1 cellular context compared by ENCODE assay signal in genomic region chr7:140646931-140647647, GRCh38.
TF ChIP-seq lines count a peak whose summit lies in the region.

No MANE protein-coding gene starts in this region.

TF ChIP-seq in A549, 52 proteins besides CTCF, POLR2A, EP300 and RAD21 (continued from another document):
- TF ChIP-seq, protein P1, sequence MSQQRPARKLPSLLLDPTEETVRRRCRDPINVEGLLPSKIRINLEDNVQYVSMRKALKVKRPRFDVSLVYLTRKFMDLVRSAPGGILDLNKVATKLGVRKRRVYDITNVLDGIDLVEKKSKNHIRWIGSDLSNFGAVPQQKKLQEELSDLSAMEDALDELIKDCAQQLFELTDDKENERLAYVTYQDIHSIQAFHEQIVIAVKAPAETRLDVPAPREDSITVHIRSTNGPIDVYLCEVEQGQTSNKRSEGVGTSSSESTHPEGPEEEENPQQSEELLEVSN (IDR thresholded peaks at IDR 0.05; ENCODE audit: borderline replicate concordance, low read depth), result no peak
- peak; percentile 63; the same call in 2 of the 3 replicates for TF ChIP-seq SMC3 (IDR thresholded peaks at IDR 0.05)
TF ChIP-seq in A549: peak in this region for 2.
